Comparison of ENCODE assay signal across 17 cellular contexts in the genomic region with DNA sequence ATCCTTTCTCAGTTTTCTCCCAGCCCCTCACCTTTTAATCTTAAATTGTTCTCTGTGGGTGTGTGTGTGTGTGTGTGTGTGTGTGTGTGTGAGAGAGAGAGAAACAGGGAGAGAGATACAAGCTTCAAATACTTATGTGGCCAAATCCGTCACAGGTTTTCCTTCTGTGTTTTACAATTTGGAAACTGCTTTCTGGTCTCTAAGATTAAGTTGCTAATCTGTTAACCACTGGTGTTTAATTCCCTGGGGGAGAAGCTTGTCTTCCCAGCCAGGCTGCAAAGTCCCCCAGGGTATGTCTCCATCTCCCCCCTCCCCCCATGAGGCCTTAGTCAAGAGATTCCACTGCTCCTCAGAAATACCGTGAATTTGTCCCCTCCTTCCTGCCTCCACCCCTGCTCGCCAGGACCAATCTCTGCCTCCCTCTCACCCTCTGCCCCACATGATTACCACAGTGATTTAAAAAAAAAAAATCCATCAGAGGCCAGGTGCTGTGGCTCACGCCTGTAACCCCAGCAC. TPM values are rescaled to one million over a fixed set of nuclear protein-coding genes. Genes with fewer than 3 reads are reported as not detected.
DNase-seq lines count a peak whose midpoint lies in the region; ATAC-seq, FAIRE-seq and TF ChIP-seq lines count a peak whose summit lies in the region.
"Had no signal": no experiment of that assay in that cellular context is flagged by ENCODE, and none has a peak within 500 bp of the region (broad histone marks: within the 10 kb centered on the region; RNA-seq: fewer than 3 reads in every experiment).

No MANE protein-coding gene starts in this region.

- no peak overlapping the region for H3K4me3 Mint-ChIP-seq in T-helper 17 cell
- H3K4me3 Mint-ChIP-seq: activated naive CD8-positive, alpha-beta T cell treated with anti-CD3 and anti-CD28 coated beads, Interleukin-2, amount 50 U/mL, for 24 hours had no signal

- no peak for TF ChIP-seq CTCF in cardiac muscle cell (IDR thresholded peaks at IDR 0.05; ENCODE audit: low read depth, low read length)
- no peak for TF ChIP-seq CTCF in RWPE2 (IDR thresholded peaks at IDR 0.05; ENCODE audit: poor library complexity, severe bottlenecking)
- no peak for TF ChIP-seq CTCF in pancreas (IDR thresholded peaks at IDR 0.05)

- H3K9me3 ChIP-seq in cardiac muscle cell (ENCODE audit: low read depth), result no peaks in the 10 kb centered on the region
- no peaks in the 10 kb centered on the region for H3K9me3 ChIP-seq in RWPE2 (ENCODE audit: severe bottlenecking)
- H3K9me3 ChIP-seq in right cardiac atrium (ENCODE audit: control insufficient read depth, low read length), result no peaks in the 10 kb centered on the region
- H3K9me3 ChIP-seq in pancreas, result no peaks in the 10 kb centered on the region
- H3K9me3 ChIP-seq in T-helper 17 cell (ENCODE audit: control insufficient read depth, low read length, poor library complexity, severe bottlenecking), result no peaks in the 10 kb centered on the region
- H3K9me3 ChIP-seq: thoracic aorta had no signal

- no peak overlapping the region for H3K27ac Mint-ChIP-seq in T-helper 17 cell
- H3K27ac Mint-ChIP-seq: activated naive CD8-positive, alpha-beta T cell treated with anti-CD3 and anti-CD28 coated beads, Interleukin-2, amount 50 U/mL, for 24 hours had no signal

- H3K36me3 ChIP-seq in cardiac muscle cell, result no peaks in the 10 kb centered on the region
- no peaks in the 10 kb centered on the region for H3K36me3 ChIP-seq in RWPE2 (ENCODE audit: low read depth)
- no peaks in the 10 kb centered on the region for H3K36me3 ChIP-seq in urinary bladder (ENCODE audit: insufficient read depth)
- H3K36me3 ChIP-seq in pancreas, result no peaks in the 10 kb centered on the region
- H3K36me3 ChIP-seq: thoracic aorta had no signal

- H3K27me3 Mint-ChIP-seq in T-helper 17 cell, result peaks cover 5% of the 10 kb centered on the region

- 51% methylated on average over 4 of the region's 4 CpGs for WGBS in right cardiac atrium
- 50% methylated on average over 4 of the region's 4 CpGs for WGBS in urinary bladder
- WGBS in pancreas, 2 donors, result 66% methylated on average over 4 of the region's 4 CpGs

- H3K4me1 ChIP-seq in cardiac muscle cell (ENCODE audit: low read depth) (peaks cover 27% of the 10 kb centered on the region), RWPE2 (ENCODE audit: insufficient read depth, poor library complexity, severe bottlenecking) (peaks cover 35% of the 10 kb centered on the region), right cardiac atrium (ENCODE audit: control insufficient read depth, insufficient read depth, low read length) (peaks cover 10% of the 10 kb centered on the region), urinary bladder (ENCODE audit: insufficient read depth) (peaks cover 2% of the 10 kb centered on the region), pancreas (peaks cover 0 to 5% (median 4%) of the 10 kb centered on the region in 3 donors)

- intact Hi-C loops in cardiac septum (cut with DNase I), result no loop called here
- intact Hi-C loops in right cardiac atrium (cut with DNase I), result no loop called here
- intact Hi-C loops in pancreas (cut with DNase I), result no loop called here

- H3K27ac ChIP-seq in cardiac muscle cell (peak overlapping the region; percentile 56), RWPE2 (ENCODE audit: poor library complexity, severe bottlenecking) (peak overlapping the region; percentile 13), right cardiac atrium (ENCODE audit: low read length) (peak overlapping the region; percentile 15), urinary bladder (ENCODE audit: low read depth) (peak overlapping the region; percentile 32), pancreas (no peak overlapping the region)
- H3K27ac ChIP-seq: GM23248, thoracic aorta had no signal

- DNase-seq in cardiac muscle cell (ENCODE audit: low read depth in 1 of 2, low spot score in 1 of 2) (peak in 1 of 2 donors; percentile 73), cardiac septum (ENCODE audit: low spot score) (no peak), RWPE2 (ENCODE audit: low spot score) (no peak), right cardiac atrium (no peak), pancreas (no peak), middle frontal gyrus (ENCODE audit: extremely low spot score, low spot score) (no peak), T-helper 17 cell (no peak)
- DNase-seq: activated CD4-positive, CD25-positive, alpha-beta regulatory T cell; activated naive CD8-positive, alpha-beta T cell treated with anti-CD3 and anti-CD28 coated beads, Interleukin-2, amount 50 U/mL, for 24 hours; effector CD8-positive, alpha-beta T cell; GM23248; NCI-H1105; occipital lobe had no signal

- H3K36me3 Mint-ChIP-seq in T-helper 17 cell (ENCODE audit: low read depth), result no peaks in the 10 kb centered on the region

- no peak overlapping the region for H3K4me3 ChIP-seq in cardiac muscle cell
- no peak overlapping the region for H3K4me3 ChIP-seq in RWPE2 (ENCODE audit: severe bottlenecking)
- H3K4me3 ChIP-seq in right cardiac atrium (ENCODE audit: low read length), result no peak overlapping the region
- H3K4me3 ChIP-seq in urinary bladder (ENCODE audit: low read depth, low read length), result no peak overlapping the region
- no peak overlapping the region for H3K4me3 ChIP-seq in pancreas
- H3K4me3 ChIP-seq: GM23248, thoracic aorta had no signal

- no peak for FAIRE-seq in pancreas (lab: Jason Lieb, UNC)
- FAIRE-seq: A204.1, GM12891 had no signal

- H3K4me1 Mint-ChIP-seq in T-helper 17 cell, result peaks cover 5% of the 10 kb centered on the region
- H3K4me1 Mint-ChIP-seq: activated naive CD8-positive, alpha-beta T cell treated with anti-CD3 and anti-CD28 coated beads, Interleukin-2, amount 50 U/mL, for 24 hours had no signal

- H3K27me3 ChIP-seq in cardiac muscle cell, result no peaks in the 10 kb centered on the region
- no peaks in the 10 kb centered on the region for H3K27me3 ChIP-seq in RWPE2 (ENCODE audit: insufficient read depth, poor library complexity, severe bottlenecking)
- H3K27me3 ChIP-seq in right cardiac atrium (ENCODE audit: control insufficient read depth, insufficient read depth), result no peaks in the 10 kb centered on the region
- no peaks in the 10 kb centered on the region for H3K27me3 ChIP-seq in pancreas

- ATAC-seq in RWPE2 (ENCODE audit: low read depth), result no peak
- ATAC-seq in right cardiac atrium, result peak in 1 of 2 donors; percentile 14
- ATAC-seq in pancreas, result no peak
- no peak for ATAC-seq in T-helper 17 cell
- ATAC-seq: activated naive CD8-positive, alpha-beta T cell treated with anti-CD3 and anti-CD28 coated beads, Interleukin-2, amount 50 U/mL, for 24 hours had no signal

RNA-seq across cellular contexts. Expression of a gene that starts 49.0 kb away (rescaled TPM):
- 3.0 and 3.8 TPM in 2 replicates for total RNA-seq in cardiac muscle cell
- polyA plus RNA-seq in cardiac muscle cell, result 0.91 and 4.8 TPM in 2 replicates
- total RNA-seq in cardiac septum, result 3.4 TPM
- 1 to 10 TPM; 2.1 to 6.9 (median 2.9) TPM for total RNA-seq in right cardiac atrium
- polyA plus RNA-seq in right cardiac atrium, result 12.9 TPM
- total RNA-seq in urinary bladder, result 8.2 TPM
- polyA plus RNA-seq in urinary bladder, result 15.0 TPM
- total RNA-seq in pancreas, result 1 to 10 TPM in 4 of 6 donors, under 1 TPM in 2; 0.67 to 3.4 (median 1.5) TPM
- 10 to 100 TPM in 1 of 2 donors, 1 to 10 TPM in 1; 8.1 to 11.3 TPM for polyA plus RNA-seq in pancreas
- 1 to 10 TPM in 1 of 2 donors, not detected in 1; 2.1 TPM for total RNA-seq in T-helper 17 cell
- total RNA-seq: GM23248 had no signal

Comparison
In these comparisons a context has a peak if more than half of its experiments do, and no peak if none do; other contexts are left out.
1. H3K27ac ChIP-seq: peak in cardiac muscle cell (single experiment), RWPE2 (single experiment), right cardiac atrium (single experiment) and urinary bladder (single experiment); none in pancreas (0 of 4).